Comparison of ENCODE assay signal across 15 cellular contexts in genomic region chr5:135129307-135129706, GRCh38.
DNase-seq lines count a peak whose midpoint lies in the region; ATAC-seq lines count a peak whose summit lies in the region.
"Had no signal": no experiment of that assay in that cellular context is flagged by ENCODE, and none has a peak within 500 bp of the region (broad histone marks: within the 10 kb centered on the region; RNA-seq: fewer than 3 reads in every experiment).

No MANE protein-coding gene starts in this region.

- H4K20me1 ChIP-seq in Karpas-422 (ENCODE audit: insufficient read depth, low read depth, low read length) = no peaks in the 10 kb centered on the region

- H3K36me3 Mint-ChIP-seq in activated naive CD4-positive, alpha-beta T cell treated with anti-CD3 and anti-CD28 coated beads, Interleukin-2, amount 50 U/mL, for 24 hours = no peaks in the 10 kb centered on the region

- ATAC-seq in GM18519 (IDR thresholded peaks at IDR 0.05; ENCODE audit: low FRiP score, unreplicated experiment) = no peak

- H3K4me1 Mint-ChIP-seq in activated naive CD4-positive, alpha-beta T cell treated with anti-CD3 and anti-CD28 coated beads, Interleukin-2, amount 50 U/mL, for 24 hours = peaks cover 11% of the 10 kb centered on the region

- peak overlapping the region; percentile 98 for H3K27ac ChIP-seq in Karpas-422 (ENCODE audit: low read length)
- H3K27ac ChIP-seq: pancreas had no signal

- peak overlapping the region; percentile 79 for H3K9ac ChIP-seq in Karpas-422 (ENCODE audit: low read length)

- H3K4me1 ChIP-seq in Karpas-422 (ENCODE audit: low read length) = peaks cover 72% of the 10 kb centered on the region
- H3K4me1 ChIP-seq: pancreas had no signal

- peak overlapping the region; percentile 30 for H3K4me3 Mint-ChIP-seq in activated naive CD4-positive, alpha-beta T cell treated with anti-CD3 and anti-CD28 coated beads, Interleukin-2, amount 50 U/mL, for 24 hours

- no peaks in the 10 kb centered on the region for H3K36me3 ChIP-seq in Karpas-422 (ENCODE audit: insufficient read depth, low read length)
- H3K36me3 ChIP-seq: pancreas had no signal

- no peaks in the 10 kb centered on the region for H3K79me2 ChIP-seq in Karpas-422 (ENCODE audit: low read length)

- no peaks in the 10 kb centered on the region for H3K9me3 Mint-ChIP-seq in activated naive CD4-positive, alpha-beta T cell treated with anti-CD3 and anti-CD28 coated beads, Interleukin-2, amount 50 U/mL, for 24 hours

- H3K4me2 ChIP-seq in Karpas-422 (ENCODE audit: low read depth, low read length, poor library complexity, severe bottlenecking) = peak overlapping the region; percentile 74

- H2AFZ ChIP-seq in Karpas-422 (ENCODE audit: low read length) = no peak overlapping the region

- no peaks in the 10 kb centered on the region for H3K27me3 ChIP-seq in Karpas-422 (ENCODE audit: low read length)
- H3K27me3 ChIP-seq: pancreas had no signal

- H3K9me2 ChIP-seq in Karpas-422 (replicated peaks; ENCODE audit: insufficient read depth, low read length) = no peaks in the 10 kb centered on the region

- no peaks in the 10 kb centered on the region for H3K9me3 ChIP-seq in Karpas-422 (ENCODE audit: low read length)
- H3K9me3 ChIP-seq: pancreas had no signal

- no peak for DNase-seq in activated naive CD4-positive, alpha-beta T cell treated with Interleukin-2 at 50 U/mL for 16 hours
- peak; percentile 97 for DNase-seq in Karpas-422
- DNase-seq in SW480 (ENCODE audit: low spot score) = peak; percentile 86
- DNase-seq in mucosa of gallbladder (ENCODE audit: low spot score) = peak; percentile 54
- DNase-seq in HuH-7.5 (ENCODE audit: low spot score) = no peak
- no peak for DNase-seq in GM03348 (ENCODE audit: low spot score)
- DNase-seq: activated CD8-positive, alpha-beta memory T cell treated with anti-CD3 and anti-CD28 coated beads for 24 hours; activated effector memory CD4-positive, alpha-beta T cell treated with Interleukin-2 at 50 U/mL for 16 hours; cerebellar nuclear complex; effector memory CD4-positive, alpha-beta T cell; NCI-H1417; pancreas had no signal

- peak overlapping the region; percentile 52; the same call in 1 of the 2 replicates for H3K4me3 ChIP-seq in Karpas-422 (ENCODE audit: low read length)
- H3K4me3 ChIP-seq: lung, pancreas had no signal

- no peaks in the 10 kb centered on the region for H3K27me3 Mint-ChIP-seq in activated naive CD4-positive, alpha-beta T cell treated with anti-CD3 and anti-CD28 coated beads, Interleukin-2, amount 50 U/mL, for 24 hours

- no peak overlapping the region for H3K27ac Mint-ChIP-seq in activated naive CD4-positive, alpha-beta T cell treated with anti-CD3 and anti-CD28 coated beads, Interleukin-2, amount 50 U/mL, for 24 hours

Comparison
In these comparisons a context has a peak if more than half of its experiments do, and no peak if none do; other contexts are left out.
1. DNase-seq: peak in Karpas-422 (single experiment), SW480 (single experiment) and mucosa of gallbladder (single experiment); none in activated naive CD4-positive, alpha-beta T cell treated with Interleukin-2 at 50 U/mL for 16 hours (single experiment), HuH-7.5 (single experiment) and GM03348 (single experiment).